Comparison of ENCODE assay signal across 23 cellular contexts in the genomic region with DNA sequence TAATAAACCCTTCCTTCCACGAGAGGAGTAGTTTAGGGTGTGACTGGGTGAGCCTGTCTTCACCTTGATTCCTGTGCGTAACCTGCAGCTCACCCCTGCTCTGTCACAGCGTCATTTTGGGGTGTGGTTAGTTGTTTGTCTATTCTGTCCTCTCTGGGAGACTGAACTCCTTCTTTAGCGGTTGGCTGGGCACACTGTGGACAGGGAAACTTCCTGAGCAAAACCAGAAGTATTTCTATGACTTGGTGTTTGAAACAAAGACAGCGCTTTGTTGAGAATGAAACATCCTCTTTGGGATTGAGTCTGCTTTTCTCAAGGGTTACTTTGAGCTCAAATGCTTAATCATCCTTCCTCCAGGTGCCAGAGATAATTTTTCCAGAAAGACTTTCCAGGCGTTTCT.
DNase-seq lines count a peak whose midpoint lies in the region; ATAC-seq and TF ChIP-seq lines count a peak whose summit lies in the region.
"Had no signal": no experiment of that assay in that cellular context is flagged by ENCODE, and none has a peak within 500 bp of the region (broad histone marks: within the 10 kb centered on the region; RNA-seq: fewer than 3 reads in every experiment).

No MANE protein-coding gene starts in this region.

- H3K23ac ChIP-seq in neuronal stem cell (ENCODE audit: low read depth, low read length, poor library complexity): no peak overlapping the region

- no peak overlapping the region for H3K4me2 ChIP-seq in neuronal stem cell (ENCODE audit: insufficient read depth, low read length, poor library complexity, severe bottlenecking)

- no peak overlapping the region for H2BK15ac ChIP-seq in neuronal stem cell (ENCODE audit: low read length)

- H3K18ac ChIP-seq in neuronal stem cell (ENCODE audit: low read length): no peak overlapping the region

- DNase-seq in SK-MEL-5 (ENCODE audit: low read depth, low spot score): peak; percentile 55
- DNase-seq in foreskin keratinocyte: peak; percentile 19 to 36
- DNase-seq in transverse colon: peak; percentile 47
- no peak for DNase-seq in stimulated activated naive B cell treated with anti-CD40 and anti-IgM and Interleukin-4, amounts not matched to agents 10 μg/mL and 1 μg/mL and 100 μg/mL, for 72 hours
- DNase-seq in neuronal stem cell (ENCODE audit: low spot score): no peak
- DNase-seq in suprapubic skin (ENCODE audit: low spot score in 2 of 2): no peak
- DNase-seq: activated CD4-positive, alpha-beta T cell treated with anti-CD3 and anti-CD28 coated beads for 4 hours; activated CD8-positive, alpha-beta memory T cell treated with anti-CD3 and anti-CD28 coated beads for 24 hours; amygdala; COR-L47; dorsolateral prefrontal cortex; HFFc6; NCI-H1092; NCI-H1694; NCI-H82; sigmoid colon; stimulated activated CD4-positive, alpha-beta T cell treated with anti-CD3 and anti-CD28 coated beads, Interleukin-15, amount 100 ng/mL, for 24 hours; stimulated activated CD4-positive, alpha-beta T cell treated with anti-CD3 and anti-CD28 coated beads, Interleukin-4, amount 100 ng/mL, for 4 hours; WERI-Rb-1 had no signal

- peaks cover 5 to 8% of the 10 kb centered on the region in 2 donors for H3K27me3 Mint-ChIP-seq in stimulated activated naive B cell treated with anti-CD40 and anti-IgM and Interleukin-4, amounts not matched to agents 10 μg/mL and 1 μg/mL and 100 μg/mL, for 72 hours

- intact Hi-C loops in transverse colon (cut with DNase I; ENCODE audit: low total_unique reads): no loop called here

- 31 to 51% methylated on average over 3 to 6 of the region's 6 CpGs for WGBS in transverse colon (ENCODE audit: low coverage in 1 of 2), 2 donors
- WGBS in neuronal stem cell (ENCODE audit: extremely low coverage in 2 of 2, insufficient read length in 2 of 2, insufficient replicate concordance in 1 of 2), 2 donors: no CpG with 5 or more reads among the region's 6 CpGs
- WGBS in suprapubic skin: 58% methylated on average over 6 of the region's 6 CpGs

- peak; percentile 37 for ATAC-seq in GM18868 (IDR thresholded peaks at IDR 0.05; ENCODE audit: unreplicated experiment)
- peak; percentile 56 for ATAC-seq in foreskin keratinocyte
- ATAC-seq in stimulated activated naive B cell treated with anti-CD40 and anti-IgM and Interleukin-4, amounts not matched to agents 10 μg/mL and 1 μg/mL and 100 μg/mL, for 72 hours (replicated peaks): no peak
- ATAC-seq: activated naive CD4-positive, alpha-beta T cell treated with anti-CD3 and anti-CD28 coated beads, Interleukin-2, amount 50 U/mL, for 72 hours had no signal

- TF ChIP-seq POLR2A in transverse colon (IDR thresholded peaks at IDR 0.05): no peak
- no peak for TF ChIP-seq POLR2A in suprapubic skin (IDR thresholded peaks at IDR 0.05)

- H3K9ac ChIP-seq in neuronal stem cell (ENCODE audit: low read depth, low read length, poor library complexity): no peak overlapping the region

- no peak overlapping the region for H2BK12ac ChIP-seq in neuronal stem cell (ENCODE audit: low read length)

- H2AFZ ChIP-seq in neuronal stem cell (ENCODE audit: low read length): no peak overlapping the region

- TF ChIP-seq EP300 in transverse colon (IDR thresholded peaks at IDR 0.05; ENCODE audit: low read depth) (no peak), suprapubic skin (IDR thresholded peaks at IDR 0.05) (no peak)

- no peak overlapping the region for H3K14ac ChIP-seq in neuronal stem cell (ENCODE audit: low read length)

- H3K4me3 ChIP-seq in transverse colon (no peak overlapping the region), neuronal stem cell (ENCODE audit: low read length in 2 of 2) (no peak overlapping the region), suprapubic skin (no peak overlapping the region)
- H3K4me3 ChIP-seq: dorsolateral prefrontal cortex, sigmoid colon, vagina had no signal

- no peak for TF ChIP-seq CTCF in foreskin keratinocyte (conservative IDR thresholded peaks at IDR 0.05)
- no peak for TF ChIP-seq CTCF in transverse colon (IDR thresholded peaks at IDR 0.05)
- TF ChIP-seq CTCF in suprapubic skin (IDR thresholded peaks at IDR 0.05): no peak

- no peak overlapping the region for H3K4me3 Mint-ChIP-seq in stimulated activated naive B cell treated with anti-CD40 and anti-IgM and Interleukin-4, amounts not matched to agents 10 μg/mL and 1 μg/mL and 100 μg/mL, for 72 hours
- H3K4me3 Mint-ChIP-seq: HFFc6 had no signal

- H3K36me3 ChIP-seq in transverse colon (no peaks in the 10 kb centered on the region), neuronal stem cell (replicated peaks in 1 of 2; ENCODE audit: control insufficient read depth in 2 of 2, insufficient read depth in 2 of 2, low read length in 2 of 2) (no peaks in the 10 kb centered on the region), suprapubic skin (no peaks in the 10 kb centered on the region)
- H3K36me3 ChIP-seq: sigmoid colon, vagina, WERI-Rb-1 had no signal

- no peak overlapping the region for H4K91ac ChIP-seq in neuronal stem cell (ENCODE audit: low read depth, low read length, poor library complexity)

- H3K36me3 Mint-ChIP-seq in stimulated activated naive B cell treated with anti-CD40 and anti-IgM and Interleukin-4, amounts not matched to agents 10 μg/mL and 1 μg/mL and 100 μg/mL, for 72 hours: no peaks in the 10 kb centered on the region
- H3K36me3 Mint-ChIP-seq: activated naive CD4-positive, alpha-beta T cell treated with anti-CD3 and anti-CD28 coated beads, Interleukin-2, amount 50 U/mL, for 72 hours had no signal

- no peak overlapping the region for H3K27ac Mint-ChIP-seq in stimulated activated naive B cell treated with anti-CD40 and anti-IgM and Interleukin-4, amounts not matched to agents 10 μg/mL and 1 μg/mL and 100 μg/mL, for 72 hours
- H3K27ac Mint-ChIP-seq: activated naive CD4-positive, alpha-beta T cell treated with anti-CD3 and anti-CD28 coated beads, Interleukin-2, amount 50 U/mL, for 72 hours; HFFc6; progenitor cell of endocrine pancreas had no signal

- H4K8ac ChIP-seq in neuronal stem cell (ENCODE audit: low read depth, low read length): no peak overlapping the region

- peaks cover 0 to 1% of the 10 kb centered on the region in 2 donors for H3K4me1 Mint-ChIP-seq in stimulated activated naive B cell treated with anti-CD40 and anti-IgM and Interleukin-4, amounts not matched to agents 10 μg/mL and 1 μg/mL and 100 μg/mL, for 72 hours

- no peak overlapping the region for H2BK5ac ChIP-seq in neuronal stem cell (ENCODE audit: low read length)

- H3K4me1 ChIP-seq in foreskin keratinocyte: peaks cover 9% of the 10 kb centered on the region
- H3K4me1 ChIP-seq in transverse colon: peaks cover 0 to 17% (median 6%) of the 10 kb centered on the region in 4 donors
- peaks cover 3 to 8% of the 10 kb centered on the region in 2 donors for H3K4me1 ChIP-seq in neuronal stem cell (ENCODE audit: control insufficient read depth in 2 of 2, insufficient read depth in 1 of 2, low read depth in 1 of 2, low read length in 2 of 2)
- peaks cover 10% of the 10 kb centered on the region for H3K4me1 ChIP-seq in suprapubic skin
- H3K4me1 ChIP-seq: sigmoid colon had no signal

- H2BK120ac ChIP-seq in neuronal stem cell (ENCODE audit: low read depth, low read length): no peak overlapping the region

- in situ Hi-C loops in SK-MEL-5 (cut with HindIII; ENCODE audit: low pct_unique_long_range_greater_than_20kb, low sequenced_read_pairs): no loop called here
- in situ Hi-C loops in transverse colon (cut with MboI; ENCODE audit: low pct_ligation_motif_present in 1 of 4, low pct_unique_long_range_greater_than_20kb in 1 of 4, low sequenced_read_pairs in 3 of 4): loop anchor here in 3 of 4 donors (10.0 to 25.0 kb wide), 4 partner anchors 126 to 369 kb away; no protein-coding TSS in a partner anchor

- no peak overlapping the region for H3K4ac ChIP-seq in neuronal stem cell (ENCODE audit: low read length)

- peak overlapping the region; percentile 68 for H3K27ac ChIP-seq in foreskin keratinocyte
- H3K27ac ChIP-seq in transverse colon: no peak overlapping the region
- no peak overlapping the region for H3K27ac ChIP-seq in neuronal stem cell (replicated peaks; ENCODE audit: low read length)
- no peak overlapping the region for H3K27ac ChIP-seq in suprapubic skin
- H3K27ac ChIP-seq: dorsolateral prefrontal cortex, sigmoid colon, vagina, WERI-Rb-1 had no signal

- H3K27me3 ChIP-seq in foreskin keratinocyte (no peaks in the 10 kb centered on the region), transverse colon (no peaks in the 10 kb centered on the region), neuronal stem cell (ENCODE audit: control insufficient read depth in 3 of 3, insufficient read depth in 3 of 3, low read depth in 1 of 3, low read length in 3 of 3) (peaks cover 0 to 3% (median 2%) of the 10 kb centered on the region in 3 experiments), suprapubic skin (peaks cover 5% of the 10 kb centered on the region)
- H3K27me3 ChIP-seq: sigmoid colon, vagina had no signal

- no peaks in the 10 kb centered on the region for H3K9me3 ChIP-seq in transverse colon
- peaks cover 0 to 5% of the 10 kb centered on the region in 2 donors for H3K9me3 ChIP-seq in neuronal stem cell (replicated peaks in 1 of 2; ENCODE audit: control insufficient read depth in 2 of 2, insufficient read depth in 1 of 2, low read depth in 1 of 2, low read length in 2 of 2)
- H3K9me3 ChIP-seq in suprapubic skin: no peaks in the 10 kb centered on the region
- H3K9me3 ChIP-seq: sigmoid colon, vagina had no signal

- H3K9me3 Mint-ChIP-seq in stimulated activated naive B cell treated with anti-CD40 and anti-IgM and Interleukin-4, amounts not matched to agents 10 μg/mL and 1 μg/mL and 100 μg/mL, for 72 hours: no peaks in the 10 kb centered on the region
- H3K9me3 Mint-ChIP-seq: activated naive CD4-positive, alpha-beta T cell treated with anti-CD3 and anti-CD28 coated beads, Interleukin-2, amount 50 U/mL, for 72 hours; HFFc6 had no signal

- H3K79me1 ChIP-seq in neuronal stem cell (ENCODE audit: low read depth, low read length): no peaks in the 10 kb centered on the region

- H2AK5ac ChIP-seq in neuronal stem cell (ENCODE audit: low read depth, low read length): no peak overlapping the region

Comparison
In these comparisons a context has a peak if more than half of its experiments do, and no peak if none do; other contexts are left out.
1. ATAC-seq: peak in GM18868 (single experiment) and foreskin keratinocyte (single experiment); none in stimulated activated naive B cell treated with anti-CD40 and anti-IgM and Interleukin-4, amounts not matched to agents 10 μg/mL and 1 μg/mL and 100 μg/mL, for 72 hours (0 of 2).
2. DNase-seq: peak in SK-MEL-5 (single experiment), foreskin keratinocyte (2 of 2) and transverse colon (single experiment); none in stimulated activated naive B cell treated with anti-CD40 and anti-IgM and Interleukin-4, amounts not matched to agents 10 μg/mL and 1 μg/mL and 100 μg/mL, for 72 hours (single experiment), neuronal stem cell (single experiment) and suprapubic skin (0 of 2).